ENCODE assay signal across 34 cellular contexts in genomic region chr4:61996943-61997342, GRCh38.
"Had no signal": no experiment of that assay in that cellular context is flagged by ENCODE, and none has a peak within 500 bp of the region (broad histone marks: within the 10 kb centered on the region; RNA-seq: fewer than 3 reads in every experiment).

No MANE protein-coding gene starts in this region.

- H3K36me3 Mint-ChIP-seq: activated naive CD4-positive, alpha-beta T cell treated with anti-CD3 and anti-CD28 coated beads, Interleukin-2, amount 10 ng/mL, durations not matched to agents 7 days and 5 days; activated naive CD4-positive, alpha-beta T cell treated with anti-CD3 and anti-CD28 coated beads, Interleukin-2, amount 50 U/mL, for 72 hours; activated naive CD8-positive, alpha-beta T cell treated with anti-CD3 and anti-CD28 coated beads, Interleukin-2, amount 10 ng/mL, durations not matched to agents 7 days and 5 days had no signal

- H3K36me3 ChIP-seq: brain microvascular endothelial cell, esophagus muscularis mucosa, gastrocnemius medialis, heart left ventricle, WERI-Rb-1 had no signal

- ATAC-seq: activated CD4-positive, CD25-positive, alpha-beta regulatory T cell treated with anti-CD3 and anti-CD28 coated beads, Interleukin-2, amount 50 U/mL, for 24 hours; activated naive CD4-positive, alpha-beta T cell treated with anti-CD3 and anti-CD28 coated beads, Interleukin-2, amount 50 U/mL, for 72 hours; activated T-cell treated with anti-CD3 and anti-CD28 coated beads, Interleukin-2, amount 50 U/mL, for 72 hours; foreskin keratinocyte; gastrocnemius medialis; heart left ventricle had no signal

- H3K9me3 Mint-ChIP-seq: dendritic cell treated with granulocyte-macrophage colony-stimulating factor and Interleukin-4, amounts not matched to agents 40 ng/mL and 50 ng/mL, for 4 days; endodermal cell had no signal

- H3K9me3 ChIP-seq: esophagus muscularis mucosa, gastrocnemius medialis, heart left ventricle had no signal

- H3K27ac ChIP-seq: brain microvascular endothelial cell, coronary artery, dorsolateral prefrontal cortex, esophagus muscularis mucosa, foreskin keratinocyte, gastrocnemius medialis, heart left ventricle, WERI-Rb-1 had no signal

- FAIRE-seq: astrocyte, bronchial epithelial cell had no signal

- DNase-seq: activated B cell treated with CpG ODN at 0.5 μM for 24 hours; activated CD4-positive, alpha-beta memory T cell treated with anti-CD3 and anti-CD28 coated beads, Interleukin-2, amount 10 ng/mL, durations not matched to agents 7 days and 5 days; activated CD4-positive, alpha-beta T cell treated with anti-CD3 and anti-CD28 coated beads, Interleukin-2, amount 10 ng/mL, durations not matched to agents 24 days and 14 days; activated CD4-positive, alpha-beta T cell treated with anti-CD3 and anti-CD28 coated beads, Interleukin-2, amount 50 U/mL, for 4 hours; activated CD8-positive, alpha-beta memory T cell treated with anti-CD3 and anti-CD28 coated beads, Interleukin-2, amount 50 U/mL, for 48 hours; activated gamma-delta T cell; activated naive CD4-positive, alpha-beta T cell; activated naive CD4-positive, alpha-beta T cell treated with anti-CD3 and anti-CD28 coated beads, Interleukin-2, amount 10 ng/mL, durations not matched to agents 7 days and 5 days; activated naive CD8-positive, alpha-beta T cell treated with anti-CD3 and anti-CD28 coated beads, Interleukin-2, amount 10 ng/mL, durations not matched to agents 7 days and 5 days; activated T-cell treated with anti-CD3 and anti-CD28 coated beads for 4 hours; activated T-cell treated with anti-CD3 and anti-CD28 coated beads, Interleukin-2, amount 50 U/mL, for 24 hours; activated T-cell treated with anti-CD3 and anti-CD28 coated beads, Interleukin-2, amount 50 U/mL, for 72 hours; amniotic stem cell; anterior cingulate cortex; brain microvascular endothelial cell; dorsolateral prefrontal cortex; effector memory CD4-positive, alpha-beta T cell; endodermal cell; erythroblast; foreskin keratinocyte; gastrocnemius medialis; glutamatergic neuron; heart left ventricle; T1000; WERI-Rb-1 had no signal

- H3K27me3 ChIP-seq: brain microvascular endothelial cell, dorsolateral prefrontal cortex, esophagus muscularis mucosa, foreskin keratinocyte, gastrocnemius medialis, heart left ventricle had no signal

- H3K27me3 Mint-ChIP-seq: activated B cell treated with CpG ODN at 0.5 μM for 24 hours; activated CD4-positive, alpha-beta memory T cell treated with anti-CD3 and anti-CD28 coated beads, Interleukin-2, amount 10 ng/mL, durations not matched to agents 7 days and 5 days; activated CD4-positive, alpha-beta T cell treated with anti-CD3 and anti-CD28 coated beads, Interleukin-2, amount 10 ng/mL, durations not matched to agents 24 days and 14 days; activated naive CD4-positive, alpha-beta T cell treated with anti-CD3 and anti-CD28 coated beads, Interleukin-2, amount 10 ng/mL, durations not matched to agents 7 days and 5 days; activated naive CD8-positive, alpha-beta T cell treated with anti-CD3 and anti-CD28 coated beads, Interleukin-2, amount 10 ng/mL, durations not matched to agents 7 days and 5 days; activated T-cell treated with anti-CD3 and anti-CD28 coated beads, Interleukin-2, amount 50 U/mL, for 24 hours; central memory CD8-positive, alpha-beta T cell; dendritic cell treated with granulocyte-macrophage colony-stimulating factor and Interleukin-4, amounts not matched to agents 40 ng/mL and 50 ng/mL, for 4 days had no signal

- H3K4me3 Mint-ChIP-seq: activated B cell treated with CpG ODN at 0.5 μM for 24 hours; activated CD4-positive, alpha-beta memory T cell treated with anti-CD3 and anti-CD28 coated beads, Interleukin-2, amount 10 ng/mL, durations not matched to agents 7 days and 5 days; activated CD4-positive, alpha-beta T cell treated with anti-CD3 and anti-CD28 coated beads, Interleukin-2, amount 10 ng/mL, durations not matched to agents 24 days and 14 days; activated naive CD4-positive, alpha-beta T cell treated with anti-CD3 and anti-CD28 coated beads, Interleukin-2, amount 10 ng/mL, durations not matched to agents 7 days and 5 days; activated naive CD8-positive, alpha-beta T cell treated with anti-CD3 and anti-CD28 coated beads, Interleukin-2, amount 10 ng/mL, durations not matched to agents 7 days and 5 days; activated T-cell treated with anti-CD3 and anti-CD28 coated beads, Interleukin-2, amount 50 U/mL, for 24 hours; activated T-cell treated with anti-CD3 and anti-CD28 coated beads, Interleukin-2, amount 50 U/mL, for 72 hours; central memory CD8-positive, alpha-beta T cell; dendritic cell treated with granulocyte-macrophage colony-stimulating factor and Interleukin-4, amounts not matched to agents 40 ng/mL and 50 ng/mL, for 4 days; endodermal cell; T-helper 2 cell treated with Interferon-gamma antibody and Interleukin-4, amounts not matched to agents 5 μg/mL and 100 μg/mL, for 36 hours had no signal

- H3K27ac Mint-ChIP-seq: activated B cell treated with CpG ODN at 0.5 μM for 24 hours; activated CD4-positive, alpha-beta memory T cell treated with anti-CD3 and anti-CD28 coated beads, Interleukin-2, amount 10 ng/mL, durations not matched to agents 7 days and 5 days; activated CD4-positive, alpha-beta T cell treated with anti-CD3 and anti-CD28 coated beads, Interleukin-2, amount 10 ng/mL, durations not matched to agents 24 days and 14 days; activated naive CD4-positive, alpha-beta T cell treated with anti-CD3 and anti-CD28 coated beads, Interleukin-2, amount 10 ng/mL, durations not matched to agents 7 days and 5 days; activated naive CD4-positive, alpha-beta T cell treated with anti-CD3 and anti-CD28 coated beads, Interleukin-2, amount 50 U/mL, for 72 hours; activated naive CD8-positive, alpha-beta T cell treated with anti-CD3 and anti-CD28 coated beads, Interleukin-2, amount 10 ng/mL, durations not matched to agents 7 days and 5 days; activated T-cell treated with anti-CD3 and anti-CD28 coated beads, Interleukin-2, amount 50 U/mL, for 24 hours; activated T-cell treated with anti-CD3 and anti-CD28 coated beads, Interleukin-2, amount 50 U/mL, for 72 hours; dendritic cell treated with granulocyte-macrophage colony-stimulating factor and Interleukin-4, amounts not matched to agents 40 ng/mL and 50 ng/mL, for 4 days; endodermal cell; T-helper 2 cell treated with Interferon-gamma antibody and Interleukin-4, amounts not matched to agents 5 μg/mL and 100 μg/mL, for 36 hours had no signal

- H3K4me3 ChIP-seq: coronary artery, dorsolateral prefrontal cortex, esophagus muscularis mucosa, gastrocnemius medialis, heart left ventricle had no signal

- H3K4me1 Mint-ChIP-seq: activated B cell treated with CpG ODN at 0.5 μM for 24 hours; activated CD4-positive, alpha-beta memory T cell treated with anti-CD3 and anti-CD28 coated beads, Interleukin-2, amount 10 ng/mL, durations not matched to agents 7 days and 5 days; activated CD4-positive, alpha-beta T cell treated with anti-CD3 and anti-CD28 coated beads, Interleukin-2, amount 10 ng/mL, durations not matched to agents 24 days and 14 days; activated naive CD4-positive, alpha-beta T cell treated with anti-CD3 and anti-CD28 coated beads, Interleukin-2, amount 10 ng/mL, durations not matched to agents 7 days and 5 days; activated naive CD8-positive, alpha-beta T cell treated with anti-CD3 and anti-CD28 coated beads, Interleukin-2, amount 10 ng/mL, durations not matched to agents 7 days and 5 days; central memory CD8-positive, alpha-beta T cell had no signal

- H3K4me1 ChIP-seq: esophagus muscularis mucosa, foreskin keratinocyte, gastrocnemius medialis, heart left ventricle had no signal
